ENCODE assay signal across 25 cellular contexts in genomic region chr19:57327993-57328392, GRCh38. TPM values are rescaled to one million over a fixed set of nuclear protein-coding genes. Genes with fewer than 3 reads are reported as not detected.
"Had no signal": no experiment of that assay in that cellular context is flagged by ENCODE, and none has a peak within 500 bp of the region (broad histone marks: within the 10 kb centered on the region; RNA-seq: fewer than 3 reads in every experiment).

No MANE protein-coding gene starts in this region.

- H3K27me3 Mint-ChIP-seq: activated naive CD4-positive, alpha-beta T cell treated with anti-CD3 and anti-CD28 coated beads, Interleukin-2, amount 10 ng/mL, durations not matched to agents 7 days and 5 days; activated naive CD8-positive, alpha-beta T cell treated with anti-CD3 and anti-CD28 coated beads for 36 hours; activated T-cell treated with anti-CD3 and anti-CD28 coated beads, Interleukin-2, amount 50 U/mL, for 24 hours had no signal

- H3K9me3 ChIP-seq: MG63 had no signal

- H3K27me3 ChIP-seq: ascending aorta, MG63 had no signal

- H3K4me1 Mint-ChIP-seq: activated naive CD4-positive, alpha-beta T cell treated with anti-CD3 and anti-CD28 coated beads, Interleukin-2, amount 10 ng/mL, durations not matched to agents 7 days and 5 days; activated naive CD8-positive, alpha-beta T cell treated with anti-CD3 and anti-CD28 coated beads for 36 hours had no signal

- H3K4me3 ChIP-seq: ascending aorta, MG63 had no signal

- H3K27ac ChIP-seq: ascending aorta, RWPE1, WERI-Rb-1 had no signal

- ATAC-seq: activated CD8-positive, alpha-beta T cell treated with anti-CD3 and anti-CD28 coated beads, Interleukin-2, amount 10 ng/mL, durations not matched to agents 7 days and 5 days; Right ventricle myocardium inferior had no signal

- H3K4me3 Mint-ChIP-seq: activated CD8-positive, alpha-beta T cell treated with anti-CD3 and anti-CD28 coated beads, Interleukin-2, amount 10 ng/mL, durations not matched to agents 7 days and 5 days; activated naive CD4-positive, alpha-beta T cell treated with anti-CD3 and anti-CD28 coated beads, Interleukin-2, amount 10 ng/mL, durations not matched to agents 7 days and 5 days; activated naive CD8-positive, alpha-beta T cell treated with anti-CD3 and anti-CD28 coated beads for 36 hours; activated T-cell treated with anti-CD3 and anti-CD28 coated beads, Interleukin-2, amount 50 U/mL, for 24 hours; activated T-helper 1 cell treated with anti-CD3 and anti-CD28 coated beads, Interleukin-12 subunit alpha, Interleukin-12 subunit beta, Interleukin-2, Interleukin-4 antibody, amounts not matched to agents 30 ng/mL and 10 ng/mL and 1 ng/mL, durations not matched to agents 14 hours and 24 hours and 36 hours had no signal

- H3K4me1 ChIP-seq: ascending aorta had no signal

- H3K27ac Mint-ChIP-seq: activated CD8-positive, alpha-beta T cell treated with anti-CD3 and anti-CD28 coated beads, Interleukin-2, amount 10 ng/mL, durations not matched to agents 7 days and 5 days; activated naive CD4-positive, alpha-beta T cell treated with anti-CD3 and anti-CD28 coated beads, Interleukin-2, amount 10 ng/mL, durations not matched to agents 7 days and 5 days; activated naive CD8-positive, alpha-beta T cell treated with anti-CD3 and anti-CD28 coated beads for 36 hours; activated T-cell treated with anti-CD3 and anti-CD28 coated beads, Interleukin-2, amount 50 U/mL, for 24 hours; activated T-helper 1 cell treated with anti-CD3 and anti-CD28 coated beads, Interleukin-12 subunit alpha, Interleukin-12 subunit beta, Interleukin-2, Interleukin-4 antibody, amounts not matched to agents 30 ng/mL and 10 ng/mL and 1 ng/mL, durations not matched to agents 14 hours and 24 hours and 36 hours had no signal

- DNase-seq: activated CD4-positive, alpha-beta T cell treated with anti-CD3 and anti-CD28 coated beads for 1 hour; activated CD4-positive, alpha-beta T cell treated with anti-CD3 and anti-CD28 coated beads for 48 hours; activated CD4-positive, CD25-positive, alpha-beta regulatory T cell; activated CD8-positive, alpha-beta T cell treated with anti-CD3 and anti-CD28 coated beads, Interleukin-2, amount 10 ng/mL, durations not matched to agents 7 days and 5 days; activated gamma-delta T cell treated with Interleukin-2 at 50 U/mL for 16 hours; activated naive CD4-positive, alpha-beta T cell treated with anti-CD3 and anti-CD28 coated beads, Interleukin-2, amount 10 ng/mL, durations not matched to agents 7 days and 5 days; activated naive CD8-positive, alpha-beta T cell treated with anti-CD3 and anti-CD28 coated beads for 36 hours; activated T-cell treated with anti-CD3 and anti-CD28 coated beads, Interleukin-2, amount 50 U/mL, for 24 hours; amniotic stem cell; Kasumi-1; KG1; MG63; NCI-H1048; NCI-H1105 treated with DMSO at 0.1 percent for 48 hours; NCI-H1436; NCI-H1694; NCI-H2029; NCI-H345; NCI-H524 treated with DMSO at 0.1 percent for 48 hours; T1000; WERI-Rb-1 had no signal

RNA-seq across cellular contexts. Expression of gene ZNF547, which starts 35.4 kb away (rescaled TPM):
- total RNA-seq: ascending aorta had no signal
